ENCODE assay signal across 8 cellular contexts in the genomic region with DNA sequence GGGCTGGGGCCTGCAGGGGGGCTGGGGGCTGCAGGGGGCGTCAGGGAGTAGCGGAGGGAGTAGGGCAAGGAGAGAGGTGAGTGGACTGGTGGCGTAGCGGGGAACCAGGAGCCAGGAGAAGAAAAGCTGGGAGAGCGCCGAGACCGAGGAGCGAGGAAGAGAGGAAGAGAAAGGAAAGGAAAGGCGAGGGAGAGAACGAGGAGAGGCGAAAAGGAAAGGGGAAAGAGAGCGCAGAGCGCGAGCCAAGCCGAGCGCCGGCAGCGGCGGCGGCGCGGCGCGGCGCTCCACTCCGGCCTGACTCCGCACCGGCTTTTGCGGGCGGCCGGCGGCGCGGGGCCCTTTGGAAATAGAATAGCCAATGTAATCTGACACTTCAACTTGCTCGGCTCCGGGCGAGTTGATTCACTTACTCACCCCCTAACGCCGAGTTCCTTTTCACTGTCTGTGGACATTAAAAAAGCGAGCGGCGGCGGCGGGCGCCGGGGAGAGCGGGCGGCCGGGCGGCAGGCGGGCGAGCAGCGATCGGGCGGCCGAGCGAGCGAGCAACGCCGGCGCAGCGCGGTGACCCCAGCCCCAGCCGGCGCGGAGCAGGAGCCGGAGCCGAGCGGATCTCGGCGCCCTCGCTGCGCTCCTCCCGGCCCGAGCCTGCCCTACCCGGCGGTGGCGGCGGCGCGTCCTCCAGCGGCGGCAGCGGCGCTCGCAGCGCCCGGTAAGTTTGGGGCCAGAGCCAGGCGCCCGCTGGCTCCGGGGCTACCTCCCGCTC. TPM values are rescaled to one million over a fixed set of nuclear protein-coding genes. Genes with fewer than 3 reads are reported as not detected.
DNase-seq lines count a peak whose midpoint lies in the region; TF ChIP-seq lines count a peak whose summit lies in the region.

Gene ZMIZ1, plus strand, starts transcription at position 405 of the 763 bp plus-strand sequence. CDS start 132,667 bp downstream, outside the sequence.

- peak within 1 kb of the TSS; percentile 67 for H3K9ac ChIP-seq in H9 (ENCODE audit: extremely low read depth, insufficient read length, low read length)

- H3K79me1 ChIP-seq in H9 (ENCODE audit: insufficient read depth, low read depth, low read length, poor library complexity, severe bottlenecking): peaks cover 10% of the 10 kb centered on the region

- CTCF ChIA-PET in activated naive CD4-positive, alpha-beta T cell treated with anti-CD3 and anti-CD28 coated beads, Interleukin-2, amount 10 ng/mL, durations not matched to agents 7 days and 5 days (lab: Charles Lee): interaction anchor here (2.4 kb wide), 1 partner anchor 94 kb away, joined by 7 read pairs; no protein-coding TSS in a partner anchor

- H3K4me2 ChIP-seq in H9 (ENCODE audit: insufficient read depth, insufficient read length, low read length): peak within 1 kb of the TSS; percentile 89

- no peaks in the 10 kb centered on the region for H3K27me3 ChIP-seq in H9 (ENCODE audit: insufficient read depth, low read length)

- H3K9me3 Mint-ChIP-seq in H9: no peaks in the 10 kb centered on the region
- no peaks in the 10 kb centered on the region for H3K9me3 Mint-ChIP-seq in activated naive CD4-positive, alpha-beta T cell treated with anti-CD3 and anti-CD28 coated beads, Interleukin-2, amount 10 ng/mL, durations not matched to agents 7 days and 5 days

- no peak within 1 kb of the TSS for H3K4ac ChIP-seq in H9 (ENCODE audit: low read depth, low read length)

- H3K4me1 ChIP-seq in H9 (ENCODE audit: insufficient read depth, low read length): peaks cover 20% of the 10 kb centered on the region; the same call in 1 of the 2 replicates

- H3K18ac ChIP-seq in H9 (ENCODE audit: insufficient read length, low read depth, low read length): peak within 1 kb of the TSS; percentile 53

- H2BK120ac ChIP-seq in H9 (ENCODE audit: low read depth, low read length, poor library complexity, severe bottlenecking): no peak within 1 kb of the TSS

- peaks cover 22% of the 10 kb centered on the region for H3K79me2 ChIP-seq in H9 (ENCODE audit: insufficient read depth, low read length)

- no peak within 1 kb of the TSS for H2BK12ac ChIP-seq in H9 (ENCODE audit: insufficient read length, low read depth, low read length)

- no CpG with 5 or more reads among the region's 92 CpGs for WGBS in H9 (ENCODE audit: extremely low coverage, insufficient read length, low lambda C conversion rate)

- no peak within 1 kb of the TSS for H2AK5ac ChIP-seq in H9 (ENCODE audit: insufficient read length, low read length)

- peak within 1 kb of the TSS in 2 of 3 experiments; percentile 71 to 74; a peak in 2 of 7 replicates for H3K27ac Mint-ChIP-seq in H9
- H3K27ac Mint-ChIP-seq in activated naive CD4-positive, alpha-beta T cell treated with anti-CD3 and anti-CD28 coated beads, Interleukin-2, amount 10 ng/mL, durations not matched to agents 7 days and 5 days: peak within 1 kb of the TSS; percentile 92

- in situ Hi-C loops in G401 (cut with HindIII; ENCODE audit: low sequenced_read_pairs) (no loop called here), SK-MEL-5 (cut with HindIII; ENCODE audit: low pct_unique_long_range_greater_than_20kb, low sequenced_read_pairs) (no loop called here)

- H4K8ac ChIP-seq in H9 (replicated peaks; ENCODE audit: insufficient read length, low read depth, low read length): no peak within 1 kb of the TSS

- H4K91ac ChIP-seq in H9 (ENCODE audit: insufficient read length, low read depth, low read length): no peak within 1 kb of the TSS

- no peak within 1 kb of the TSS for H3K27ac ChIP-seq in H9 (ENCODE audit: insufficient read length, low read depth, low read length)

- peaks cover 32% of the 10 kb centered on the region for H3K23me2 ChIP-seq in H9 (ENCODE audit: insufficient read length, low read depth, low read length, poor library complexity, severe bottlenecking)

- TF ChIP-seq CTCF in H9 (conservative IDR thresholded peaks at IDR 0.05): peak; percentile 26; the same call in 2 of the 3 replicates

- peak within 1 kb of the TSS; percentile 91 to 97 for H3K4me3 Mint-ChIP-seq in H9
- peak within 1 kb of the TSS; percentile 95 for H3K4me3 Mint-ChIP-seq in activated naive CD4-positive, alpha-beta T cell treated with anti-CD3 and anti-CD28 coated beads, Interleukin-2, amount 10 ng/mL, durations not matched to agents 7 days and 5 days

- no peak within 1 kb of the TSS for H2BK20ac ChIP-seq in H9 (ENCODE audit: low read depth, low read length, poor library complexity, severe bottlenecking)

- no peak within 1 kb of the TSS for H2BK5ac ChIP-seq in H9 (ENCODE audit: insufficient read length, low read length)

- H3T11ph ChIP-seq in H9 (ENCODE audit: low read length): no peak within 1 kb of the TSS

- H3K4me1 Mint-ChIP-seq in H9: peaks cover 37 to 48% of the 10 kb centered on the region in 2 experiments
- H3K4me1 Mint-ChIP-seq in activated naive CD4-positive, alpha-beta T cell treated with anti-CD3 and anti-CD28 coated beads, Interleukin-2, amount 10 ng/mL, durations not matched to agents 7 days and 5 days: peaks cover 55% of the 10 kb centered on the region

- H3K23ac ChIP-seq in H9 (ENCODE audit: insufficient read length, low read depth, low read length): no peak within 1 kb of the TSS

- peak within 1 kb of the TSS; percentile 73; the same call in 1 of the 2 replicates for H3K14ac ChIP-seq in H9 (ENCODE audit: insufficient read depth, low read length)

- H3K56ac ChIP-seq in H9 (ENCODE audit: insufficient read length, low read depth, low read length): no peak within 1 kb of the TSS

- H4K20me1 ChIP-seq in H9 (ENCODE audit: control insufficient read depth, insufficient read depth, insufficient read length): no peaks in the 10 kb centered on the region

- H2BK15ac ChIP-seq in H9 (ENCODE audit: low read depth, low read length): no peak within 1 kb of the TSS

- peaks cover 27% of the 10 kb centered on the region for H3K27me3 Mint-ChIP-seq in H9 (ENCODE audit: low read depth)
- H3K27me3 Mint-ChIP-seq in activated naive CD4-positive, alpha-beta T cell treated with anti-CD3 and anti-CD28 coated beads, Interleukin-2, amount 10 ng/mL, durations not matched to agents 7 days and 5 days: peaks cover 57% of the 10 kb centered on the region

- H3K36me3 Mint-ChIP-seq in H9 (ENCODE audit: insufficient read depth in 1 of 3, low read depth in 3 of 3): peaks cover 0 to 8% (median 2%) of the 10 kb centered on the region in 3 experiments; a peak in 3 of 7 replicates
- H3K36me3 Mint-ChIP-seq in activated naive CD4-positive, alpha-beta T cell treated with anti-CD3 and anti-CD28 coated beads, Interleukin-2, amount 10 ng/mL, durations not matched to agents 7 days and 5 days: peaks cover 7% of the 10 kb centered on the region

- H4K5ac ChIP-seq in H9 (ENCODE audit: insufficient read length, low read depth, low read length): no peak within 1 kb of the TSS

- no peaks in the 10 kb centered on the region for H3K9me3 ChIP-seq in H9 (ENCODE audit: control insufficient read depth, low read depth, low read length)

- H2AFZ ChIP-seq in H9 (ENCODE audit: low read length): no peak within 1 kb of the TSS

- DNase-seq in G401 (ENCODE audit: low spot score): peak; percentile 87
- peak; percentile 89 for DNase-seq in H9
- DNase-seq in M059J (ENCODE audit: low read depth): peak; percentile 92
- peak; percentile 87 for DNase-seq in SK-MEL-5 (ENCODE audit: low read depth, low spot score)
- DNase-seq in activated naive CD4-positive, alpha-beta T cell treated with anti-CD3 and anti-CD28 coated beads, Interleukin-2, amount 10 ng/mL, durations not matched to agents 7 days and 5 days: peak; percentile 86
- peak; percentile 87 for DNase-seq in germinal center (ENCODE audit: low spot score)
- peak in 54 of 56 donors; percentile 38 to 92 (median 78) for DNase-seq in nucleus accumbens (lab: John Stamatoyannopoulos, UW)
- DNase-seq in superior temporal gyrus (ENCODE audit: extremely low spot score): peak; percentile 89

RNA-seq across cellular contexts. Expression of gene ZMIZ1, which starts in this region (rescaled TPM):
- total RNA-seq in G401 (2014; rRNA removed; shearing (Covaris generic)): 2.3 and 5.0 TPM in 2 replicates
- 31.8 and 36.9 TPM in 2 replicates for total RNA-seq in H9 (2021)
- 21.9 and 47.2 TPM in 2 replicates for total RNA-seq in M059J (2014; rRNA removed; shearing (Covaris generic))
- total RNA-seq in SK-MEL-5 (2014; rRNA removed; shearing (Covaris generic)): 7.8 and 9.6 TPM in 2 replicates
- polyA plus RNA-seq in SK-MEL-5 (2015; cell fraction: cytosol; rRNA removed): 46.5 and 63.5 TPM in 2 replicates
- polyA plus RNA-seq in SK-MEL-5 (2015; cell fraction: nucleus; rRNA removed): 33.9 and 37.3 TPM in 2 replicates
